6 cellular contexts compared by ENCODE assay signal in the genomic region with DNA sequence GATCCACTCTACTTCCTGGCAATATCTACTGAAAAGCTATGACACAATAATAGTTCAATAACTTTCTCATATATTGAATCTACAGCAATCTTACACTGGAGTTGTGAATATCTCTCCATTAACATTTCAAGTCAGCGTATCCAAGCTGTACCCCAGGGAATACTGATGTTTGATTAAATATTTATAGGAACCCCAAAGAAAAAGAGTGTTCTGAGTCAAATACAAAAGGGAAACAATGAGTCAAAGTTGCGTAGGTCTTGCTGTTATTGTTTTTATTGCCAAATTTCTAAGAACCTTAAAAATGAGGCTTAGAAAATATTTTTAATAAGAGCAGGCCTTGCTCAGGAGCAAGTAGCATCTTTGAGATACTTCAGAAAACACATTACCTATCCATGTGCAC.
"Had no signal": no experiment of that assay in that cellular context is flagged by ENCODE, and none has a peak within 500 bp of the region (broad histone marks: within the 10 kb centered on the region; RNA-seq: fewer than 3 reads in every experiment).

No MANE protein-coding gene starts in this region.

- DNase-seq: H9, HFFc6, IMR-90, KG1 had no signal

- H2AFZ ChIP-seq: GM23338 had no signal

- H3K4me1 Mint-ChIP-seq: GM23338, H9 had no signal

- H3K4me3 ChIP-seq: GM23338, K562 had no signal

- H3K9me3 Mint-ChIP-seq: GM23338, H9 had no signal

- H3K4me3 Mint-ChIP-seq: GM23338, H9, HFFc6 had no signal

- H3K27ac Mint-ChIP-seq: GM23338, H9, HFFc6 had no signal

- H3K4me2 ChIP-seq: GM23338 had no signal
